ENCODE assay signal across 10 cellular contexts in the genomic region with DNA sequence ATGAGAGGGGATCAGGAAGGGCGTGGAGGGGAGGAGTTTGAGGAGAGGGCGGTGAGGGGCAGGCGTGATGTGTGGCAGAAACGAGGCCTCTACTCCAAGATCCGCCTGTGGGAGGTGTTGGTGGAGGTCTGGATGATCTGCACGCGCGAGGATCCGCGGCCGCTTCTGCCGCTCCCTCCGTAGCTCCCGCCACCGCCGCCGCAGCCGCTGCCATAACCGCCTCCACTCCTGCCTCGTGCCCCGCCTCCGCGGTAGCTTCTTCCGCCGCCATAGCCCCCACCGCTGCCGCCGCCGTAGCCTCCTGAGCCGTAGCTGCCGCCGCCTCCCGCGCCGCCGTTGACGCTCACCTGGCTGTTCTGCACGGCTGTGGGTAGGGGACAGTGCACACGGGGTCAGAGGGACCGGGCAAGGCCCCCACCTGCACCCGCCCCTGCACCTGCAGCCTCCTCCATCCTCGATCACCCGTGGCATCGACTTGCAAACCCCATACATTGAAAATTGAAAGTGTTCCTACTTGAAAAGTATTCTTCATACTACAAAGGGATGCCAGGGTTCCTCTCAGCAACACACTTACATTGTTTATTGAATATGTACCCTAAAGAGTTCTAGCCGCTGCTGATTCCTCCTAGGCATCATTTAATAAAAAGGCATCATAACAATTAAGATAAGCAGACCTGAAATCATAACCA. TPM values are rescaled to one million over a fixed set of nuclear protein-coding genes. Genes with fewer than 3 reads are reported as not detected.
DNase-seq lines count a peak whose midpoint lies in the region; ATAC-seq, FAIRE-seq and TF ChIP-seq lines count a peak whose summit lies in the region.
"Had no signal": no experiment of that assay in that cellular context is flagged by ENCODE, and none has a peak within 500 bp of the region (broad histone marks: within the 10 kb centered on the region; RNA-seq: fewer than 3 reads in every experiment).

No MANE protein-coding gene starts in this region.

- H3K4me3 ChIP-seq in A673 (ENCODE audit: low read depth, low read length, poor library complexity, severe bottlenecking) (peak overlapping the region; percentile 23), iPS-18c (ENCODE audit: insufficient read depth, low read depth, low read length) (peak overlapping the region; percentile 41)
- H3K4me3 ChIP-seq: right lobe of liver had no signal

- H3K27me3 Mint-ChIP-seq in activated T-helper 17 cell treated with anti-CD3 and anti-CD28 coated beads, Interleukin-2, amount 50 U/mL, for 72 hours = peaks cover 19% of the 10 kb centered on the region

- H3K36me3 Mint-ChIP-seq in activated T-helper 17 cell treated with anti-CD3 and anti-CD28 coated beads, Interleukin-2, amount 50 U/mL, for 72 hours (ENCODE audit: low read depth) = no peaks in the 10 kb centered on the region

- H3K9me3 Mint-ChIP-seq in activated T-helper 17 cell treated with anti-CD3 and anti-CD28 coated beads, Interleukin-2, amount 50 U/mL, for 72 hours = no peaks in the 10 kb centered on the region

- peak overlapping the region; percentile 70 for H3K4me3 Mint-ChIP-seq in activated T-helper 17 cell treated with anti-CD3 and anti-CD28 coated beads, Interleukin-2, amount 50 U/mL, for 72 hours

- FAIRE-seq in D721Med (lab: Jason Lieb, UNC) = no peak

- H3K27me3 ChIP-seq in A673 (replicated peaks; ENCODE audit: insufficient read depth, low read depth, low read length, poor library complexity) = no peaks in the 10 kb centered on the region
- H3K27me3 ChIP-seq: right lobe of liver had no signal

- DNase-seq in A673 (ENCODE audit: low spot score) (peak; percentile 18), NCI-H2227 treated with DMSO at 0.1 percent for 48 hours (lab: John Stamatoyannopoulos, UW) (peak; percentile 33), D721Med (ENCODE audit: insufficient read length, low spot score) (no peak), GM10248 (ENCODE audit: extremely low spot score) (no peak)
- DNase-seq in stimulated activated CD4-positive, alpha-beta T cell treated with anti-CD3 and anti-CD28 coated beads, Interleukin-2, amount 100 ng/mL, for 24 hours = peak; percentile 60 to 64
- DNase-seq: DND-41 had no signal

- no peak overlapping the region for H3K27ac ChIP-seq in A673 (ENCODE audit: low read depth, low read length, poor library complexity, severe bottlenecking)
- H3K27ac ChIP-seq: right lobe of liver had no signal

- intact Hi-C loops in A673 (cut with micrococcal nuclease; ENCODE audit: unreplicated experiment) = no loop called here

- CTCF ChIA-PET in A673 (lab: Charles Lee) (no interaction called here), GM10248 (lab: Yijun Ruan, JAX) (no interaction called here)

- TF ChIP-seq CTCF in A673 (conservative IDR thresholded peaks at IDR 0.05; ENCODE audit: low read depth, low read length) (no peak), D721Med (IDR thresholded peaks at IDR 0.05; ENCODE audit: insufficient read depth, missing control alignments) (no peak), GM10248 (IDR thresholded peaks at IDR 0.05; ENCODE audit: control extremely low read depth, extremely low read depth, low read depth, missing control alignments) (no peak)

- BruUV-seq in A673 (replicated peaks; lab: Mats Ljungman, UMichigan) = no TSS peak

- peaks cover 16% of the 10 kb centered on the region for H3K4me1 Mint-ChIP-seq in activated T-helper 17 cell treated with anti-CD3 and anti-CD28 coated beads, Interleukin-2, amount 50 U/mL, for 72 hours

- no peaks in the 10 kb centered on the region for H3K4me1 ChIP-seq in A673 (ENCODE audit: insufficient read depth, low read length, poor library complexity, severe bottlenecking)

- POLR2A ChIA-PET in A673 (lab: Charles Lee; ENCODE audit: low non-redundant PET) = no interaction called here
- POLR2A ChIA-PET in GM10248 (lab: Yijun Ruan, JAX) = no interaction called here

- peak; percentile 64 for ATAC-seq in activated T-helper 17 cell treated with anti-CD3 and anti-CD28 coated beads, Interleukin-2, amount 50 U/mL, for 72 hours (replicated peaks)
- no peak for ATAC-seq in HG03159 (IDR thresholded peaks at IDR 0.05; ENCODE audit: unreplicated experiment)

- no peaks in the 10 kb centered on the region for H3K9me3 ChIP-seq in A673 (ENCODE audit: low read depth, low read length, poor library complexity, severe bottlenecking)
- peaks cover 2% of the 10 kb centered on the region for H3K9me3 ChIP-seq in iPS-18c (ENCODE audit: control insufficient read depth, insufficient read depth, low read length)
- H3K9me3 ChIP-seq: right lobe of liver had no signal

- H3K36me3 ChIP-seq in A673 (ENCODE audit: insufficient read depth, low read length, poor library complexity, severe bottlenecking) = no peaks in the 10 kb centered on the region
- H3K36me3 ChIP-seq: right lobe of liver had no signal

- peak overlapping the region; percentile 64 for H3K27ac Mint-ChIP-seq in activated T-helper 17 cell treated with anti-CD3 and anti-CD28 coated beads, Interleukin-2, amount 50 U/mL, for 72 hours

RNA-seq across cellular contexts. Expression of a gene that starts 11.0 kb away (rescaled TPM):
- total RNA-seq in A673 (2021) = not detected in 2 replicates
- not detected for total RNA-seq in activated T-helper 17 cell treated with anti-CD3 and anti-CD28 coated beads, Interleukin-2, amount 50 U/mL, for 72 hours
- total RNA-seq: right lobe of liver had no signal

RNA-seq across cellular contexts. Expression of a gene that starts 12.1 kb away (rescaled TPM):
- not detected in 2 replicates for total RNA-seq in A673 (2021)
- not detected for total RNA-seq in activated T-helper 17 cell treated with anti-CD3 and anti-CD28 coated beads, Interleukin-2, amount 50 U/mL, for 72 hours
- total RNA-seq: right lobe of liver had no signal

RNA-seq across cellular contexts. Expression of a gene that starts 39.2 kb away (rescaled TPM):
- not detected in 2 replicates for total RNA-seq in A673 (2021)
- not detected for total RNA-seq in activated T-helper 17 cell treated with anti-CD3 and anti-CD28 coated beads, Interleukin-2, amount 50 U/mL, for 72 hours
- total RNA-seq: right lobe of liver had no signal

Comparison
In these comparisons a context has a peak if more than half of its experiments do, and no peak if none do; other contexts are left out.
1. DNase-seq: peak in A673 (single experiment), NCI-H2227 treated with DMSO at 0.1 percent for 48 hours (single experiment) and stimulated activated CD4-positive, alpha-beta T cell treated with anti-CD3 and anti-CD28 coated beads, Interleukin-2, amount 100 ng/mL, for 24 hours (2 of 2); none in D721Med (single experiment) and GM10248 (single experiment).